17 cellular contexts compared by ENCODE assay signal in the genomic region with DNA sequence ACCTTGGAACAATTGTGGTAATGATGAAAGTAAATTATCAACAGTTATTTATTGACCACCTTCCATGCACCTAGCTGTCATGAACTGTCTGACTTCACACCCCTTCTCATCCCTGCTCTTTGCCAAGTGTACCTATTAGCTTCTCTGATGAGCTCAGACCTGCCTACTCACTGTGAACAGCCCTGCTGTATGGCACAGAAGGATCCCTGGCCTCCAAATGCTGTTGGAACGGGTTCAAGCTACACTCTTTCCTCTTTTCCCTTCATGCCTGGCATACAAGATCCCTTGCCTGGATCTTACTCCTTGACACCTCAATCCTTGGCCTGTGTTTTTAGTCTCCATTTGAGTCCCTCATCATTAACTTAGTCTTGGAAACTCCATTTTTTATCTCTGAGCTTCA.
DNase-seq lines count a peak whose midpoint lies in the region; ATAC-seq and TF ChIP-seq lines count a peak whose summit lies in the region.
"Had no signal": no experiment of that assay in that cellular context is flagged by ENCODE, and none has a peak within 500 bp of the region (broad histone marks: within the 10 kb centered on the region; RNA-seq: fewer than 3 reads in every experiment).

No MANE protein-coding gene starts in this region.

- dilution Hi-C loops in IMR-90 (cut with HindIII; ENCODE audit: low sequenced_read_pairs, unreplicated experiment): no loop called here

- H3K56ac ChIP-seq in IMR-90 (ENCODE audit: extremely low read depth, insufficient read depth, low read length): no peak overlapping the region

- H2BK5ac ChIP-seq in IMR-90 (ENCODE audit: low read depth, low read length, poor library complexity, severe bottlenecking) (no peak overlapping the region), neuronal stem cell (ENCODE audit: low read length) (no peak overlapping the region), mesenchymal stem cell (ENCODE audit: low read depth, low read length, poor library complexity, severe bottlenecking) (no peak overlapping the region)

- no peak for TF ChIP-seq CTCF in IMR-90 (conservative IDR thresholded peaks at IDR 0.05; ENCODE audit: low read depth, low read length)

- in situ Hi-C loops in G401 (cut with HindIII; ENCODE audit: low sequenced_read_pairs) (no loop called here), IMR-90 (cut with MboI; ENCODE audit: low sequenced_read_pairs) (no loop called here)

- H2BK120ac ChIP-seq in IMR-90 (ENCODE audit: low read depth, low read length) (no peak overlapping the region), neuronal stem cell (ENCODE audit: low read depth, low read length) (no peak overlapping the region), mesenchymal stem cell (ENCODE audit: low read depth, low read length) (no peak overlapping the region)

- H3K14ac ChIP-seq in IMR-90 (replicated peaks; ENCODE audit: low read depth, low read length): no peak overlapping the region
- H3K14ac ChIP-seq in neuronal stem cell (ENCODE audit: low read length): no peak overlapping the region
- H3K14ac ChIP-seq in mesenchymal stem cell (ENCODE audit: low read length in 2 of 2): no peak overlapping the region

- no peaks in the 10 kb centered on the region; the same call in 1 of the 2 replicates for H3K9me1 ChIP-seq in IMR-90 (ENCODE audit: insufficient read depth, low read length)

- H3K27ac ChIP-seq in IMR-90 (ENCODE audit: insufficient read depth, low read length) (no peak overlapping the region), neuronal stem cell (replicated peaks; ENCODE audit: low read length) (no peak overlapping the region), mesenchymal stem cell (ENCODE audit: low read length, poor library complexity, severe bottlenecking) (no peak overlapping the region)
- H3K27ac ChIP-seq: BLaER1 had no signal

- H2AK5ac ChIP-seq in IMR-90 (ENCODE audit: low read depth, low read length): peak overlapping the region; percentile 11; the same call in 1 of the 2 replicates
- H2AK5ac ChIP-seq in neuronal stem cell (ENCODE audit: low read depth, low read length): no peak overlapping the region
- H2AK5ac ChIP-seq in mesenchymal stem cell (ENCODE audit: low read length, severe bottlenecking): no peak overlapping the region

- H4K8ac ChIP-seq in IMR-90 (ENCODE audit: low read depth in 2 of 2, low read length in 2 of 2): no peak overlapping the region
- H4K8ac ChIP-seq in neuronal stem cell (ENCODE audit: low read depth, low read length): no peak overlapping the region
- H4K8ac ChIP-seq in mesenchymal stem cell (ENCODE audit: low read length): no peak overlapping the region

- no peak overlapping the region for H4K5ac ChIP-seq in IMR-90 (ENCODE audit: low read depth, low read length)

- no peak overlapping the region for H2BK15ac ChIP-seq in IMR-90 (ENCODE audit: low read depth, low read length)
- no peak overlapping the region for H2BK15ac ChIP-seq in neuronal stem cell (ENCODE audit: low read length)
- no peak overlapping the region for H2BK15ac ChIP-seq in mesenchymal stem cell (ENCODE audit: low read depth, poor library complexity, severe bottlenecking)

- H3K18ac ChIP-seq in IMR-90 (ENCODE audit: low read depth, low read length) (no peak overlapping the region), neuronal stem cell (ENCODE audit: low read length) (peak overlapping the region; percentile 7), mesenchymal stem cell (ENCODE audit: low read depth in 1 of 2, low read length in 2 of 2) (no peak overlapping the region)

- H3K4ac ChIP-seq in IMR-90 (ENCODE audit: low read depth, low read length): 0 out of 2 replicates have a peak overlapping the region, but pooled peaks have one; percentile 18
- no peak overlapping the region for H3K4ac ChIP-seq in neuronal stem cell (ENCODE audit: low read length)
- H3K4ac ChIP-seq in mesenchymal stem cell (ENCODE audit: low read depth in 1 of 2, low read length in 2 of 2): no peak overlapping the region

- no peak for TF ChIP-seq RAD21 in IMR-90 (IDR thresholded peaks at IDR 0.05; ENCODE audit: low read length)

- POLR2A ChIA-PET in IMR-90 (lab: Charles Lee; ENCODE audit: unreplicated experiment): no interaction called here

- H2AFZ ChIP-seq in IMR-90 (replicated peaks; ENCODE audit: low read length, poor library complexity) (no peak overlapping the region), neuronal stem cell (ENCODE audit: low read length) (no peak overlapping the region), mesenchymal stem cell (ENCODE audit: low read depth, low read length) (no peak overlapping the region)

- H3K9ac ChIP-seq in IMR-90 (ENCODE audit: low read depth, low read length) (no peak overlapping the region), neuronal stem cell (ENCODE audit: low read depth, low read length, poor library complexity) (no peak overlapping the region), mesenchymal stem cell (ENCODE audit: low read length) (no peak overlapping the region)
- H3K9ac ChIP-seq: BLaER1 had no signal

- H3K36me3 ChIP-seq in IMR-90 (ENCODE audit: control insufficient read depth, insufficient read depth, low read length) (no peaks in the 10 kb centered on the region), neuronal stem cell (replicated peaks in 1 of 2; ENCODE audit: control insufficient read depth in 2 of 2, insufficient read depth in 2 of 2, low read length in 2 of 2) (no peaks in the 10 kb centered on the region), mesenchymal stem cell (ENCODE audit: control insufficient read depth in 1 of 2, insufficient read depth in 2 of 2, low read depth in 1 of 2, low read length in 2 of 2) (no peaks in the 10 kb centered on the region)
- H3K36me3 ChIP-seq: BLaER1 had no signal

- no peak for TF ChIP-seq POLR2A in IMR-90 (IDR thresholded peaks at IDR 0.05; ENCODE audit: low read depth, low read length)

- H2BK12ac ChIP-seq in neuronal stem cell (ENCODE audit: low read length) (no peak overlapping the region), mesenchymal stem cell (ENCODE audit: low read length in 2 of 2) (no peak overlapping the region)

- DNase-seq in G401 (ENCODE audit: low spot score) (peak; percentile 51), IMR-90 (no peak), cerebellum (ENCODE audit: low spot score) (peak; percentile 39), neuronal stem cell (ENCODE audit: low spot score) (no peak), NCI-H1048 (lab: John Stamatoyannopoulos, UW) (no peak), mesenchymal stem cell (no peak), NCI-H2171 treated with DMSO at 0.1 percent for 48 hours (lab: John Stamatoyannopoulos, UW) (no peak)
- DNase-seq: 8988T; CD4-positive, alpha-beta memory T cell; DMS153; DMS79; GF-D8; GOT3; H7 had no signal

- H3K4me2 ChIP-seq in IMR-90 (ENCODE audit: low read depth, low read length) (no peak overlapping the region), neuronal stem cell (ENCODE audit: insufficient read depth, low read length, poor library complexity, severe bottlenecking) (no peak overlapping the region), mesenchymal stem cell (ENCODE audit: low read length, poor library complexity, severe bottlenecking) (no peak overlapping the region)
- H3K4me2 ChIP-seq: BLaER1 had no signal

- H3K79me1 ChIP-seq in IMR-90 (ENCODE audit: low read depth in 1 of 2, low read length in 2 of 2): no peaks in the 10 kb centered on the region
- H3K79me1 ChIP-seq in neuronal stem cell (ENCODE audit: low read depth, low read length): no peaks in the 10 kb centered on the region
- no peaks in the 10 kb centered on the region for H3K79me1 ChIP-seq in mesenchymal stem cell (replicated peaks; ENCODE audit: low read length, poor library complexity, severe bottlenecking)

- intact Hi-C loops in IMR-90 (cut with micrococcal nuclease): no loop called here

- no peaks in the 10 kb centered on the region for H4K20me1 ChIP-seq in IMR-90 (ENCODE audit: insufficient read depth, low read length)
- H4K20me1 ChIP-seq: BLaER1 had no signal

- no peak overlapping the region for H2AK9ac ChIP-seq in IMR-90 (replicated peaks; ENCODE audit: low read depth, low read length, poor library complexity)

- no peak overlapping the region for H2BK20ac ChIP-seq in IMR-90 (ENCODE audit: low read depth, low read length)

- H3K4me1 ChIP-seq in IMR-90 (ENCODE audit: control insufficient read depth, insufficient read depth, low read length): no peaks in the 10 kb centered on the region
- peaks cover 0 to 2% of the 10 kb centered on the region in 2 donors for H3K4me1 ChIP-seq in neuronal stem cell (ENCODE audit: control insufficient read depth in 2 of 2, insufficient read depth in 1 of 2, low read depth in 1 of 2, low read length in 2 of 2)
- no peaks in the 10 kb centered on the region for H3K4me1 ChIP-seq in mesenchymal stem cell (ENCODE audit: control insufficient read depth, insufficient read depth, low read depth, low read length)
- H3K4me1 ChIP-seq: BLaER1 had no signal

- ATAC-seq in IMR-90 (ENCODE audit: low read depth) (no peak), GM21576 (IDR thresholded peaks at IDR 0.05; ENCODE audit: unreplicated experiment) (no peak)
- ATAC-seq: HCT116 had no signal

- WGBS in IMR-90 (ENCODE audit: extremely low coverage in 2 of 2, insufficient read length in 1 of 2), 2 experiments: 83% methylated on average over 1 of the region's 1 CpG; no CpG with 5 or more reads in 1 of the 2 experiments
- no CpG with 5 or more reads among the region's 1 CpG for WGBS in neuronal stem cell (ENCODE audit: extremely low coverage in 2 of 2, insufficient read length in 2 of 2, insufficient replicate concordance in 1 of 2), 2 donors
- WGBS in mesenchymal stem cell: 96% methylated on average over 1 of the region's 1 CpG

- H3K27me3 ChIP-seq in IMR-90 (ENCODE audit: control insufficient read depth, insufficient read depth, low read length) (no peaks in the 10 kb centered on the region), neuronal stem cell (ENCODE audit: control insufficient read depth in 3 of 3, insufficient read depth in 3 of 3, low read depth in 1 of 3, low read length in 3 of 3) (peaks cover 0 to 11% (median 0%) of the 10 kb centered on the region in 3 experiments), mesenchymal stem cell (ENCODE audit: control insufficient read depth in 1 of 2, insufficient read depth in 1 of 2, low read length in 2 of 2) (no peaks in the 10 kb centered on the region)
- H3K27me3 ChIP-seq: BLaER1 had no signal

- CTCF ChIA-PET in IMR-90 (lab: Yijun Ruan, JAX): no interaction called here

- no peak overlapping the region for H4K91ac ChIP-seq in IMR-90 (ENCODE audit: insufficient read depth, low read depth, low read length)
- no peak overlapping the region for H4K91ac ChIP-seq in neuronal stem cell (ENCODE audit: low read depth, low read length, poor library complexity)
- no peak overlapping the region for H4K91ac ChIP-seq in mesenchymal stem cell (ENCODE audit: low read length)

- peak overlapping the region; percentile 38; the same call in 1 of the 2 replicates for H3K23ac ChIP-seq in IMR-90 (ENCODE audit: low read depth, low read length)
- no peak overlapping the region for H3K23ac ChIP-seq in neuronal stem cell (ENCODE audit: low read depth, low read length, poor library complexity)
- no peak overlapping the region for H3K23ac ChIP-seq in mesenchymal stem cell (ENCODE audit: low read length in 2 of 2)

- no peaks in the 10 kb centered on the region for H3K9me3 ChIP-seq in IMR-90 (ENCODE audit: control insufficient read depth, insufficient read depth, low read length)
- no peaks in the 10 kb centered on the region for H3K9me3 ChIP-seq in neuronal stem cell (replicated peaks in 1 of 2; ENCODE audit: control insufficient read depth in 2 of 2, insufficient read depth in 1 of 2, low read depth in 1 of 2, low read length in 2 of 2)
- H3K9me3 ChIP-seq in mesenchymal stem cell (ENCODE audit: control insufficient read depth, low read length): no peaks in the 10 kb centered on the region
- H3K9me3 ChIP-seq: BLaER1 had no signal

- BruUV-seq in IMR-90 (replicated peaks; lab: Mats Ljungman, UMichigan): no TSS peak

- H3K4me3 ChIP-seq in IMR-90 (ENCODE audit: insufficient read depth, low read depth, low read length) (no peak overlapping the region), neuronal stem cell (ENCODE audit: low read length in 2 of 2) (no peak overlapping the region), mesenchymal stem cell (ENCODE audit: insufficient read depth in 1 of 2, low read depth in 1 of 2, low read length in 2 of 2) (no peak overlapping the region)
- H3K4me3 ChIP-seq: BLaER1 had no signal

Comparison
In these comparisons a context has a peak if more than half of its experiments do, and no peak if none do; other contexts are left out.
1. DNase-seq: peak in G401 (single experiment) and cerebellum (single experiment); none in IMR-90 (single experiment), neuronal stem cell (single experiment), NCI-H1048 (single experiment), mesenchymal stem cell (single experiment) and NCI-H2171 treated with DMSO at 0.1 percent for 48 hours (single experiment).